In genomic region chrX:54999717-55000598, GRCh38 we compare ENCODE assay signal across 8 cellular contexts. TPM values are rescaled to one million over a fixed set of nuclear protein-coding genes. Genes with fewer than 3 reads are reported as not detected.
DNase-seq lines count a peak whose midpoint lies in the region; ATAC-seq, FAIRE-seq and TF ChIP-seq lines count a peak whose summit lies in the region.

A gene with protein sequence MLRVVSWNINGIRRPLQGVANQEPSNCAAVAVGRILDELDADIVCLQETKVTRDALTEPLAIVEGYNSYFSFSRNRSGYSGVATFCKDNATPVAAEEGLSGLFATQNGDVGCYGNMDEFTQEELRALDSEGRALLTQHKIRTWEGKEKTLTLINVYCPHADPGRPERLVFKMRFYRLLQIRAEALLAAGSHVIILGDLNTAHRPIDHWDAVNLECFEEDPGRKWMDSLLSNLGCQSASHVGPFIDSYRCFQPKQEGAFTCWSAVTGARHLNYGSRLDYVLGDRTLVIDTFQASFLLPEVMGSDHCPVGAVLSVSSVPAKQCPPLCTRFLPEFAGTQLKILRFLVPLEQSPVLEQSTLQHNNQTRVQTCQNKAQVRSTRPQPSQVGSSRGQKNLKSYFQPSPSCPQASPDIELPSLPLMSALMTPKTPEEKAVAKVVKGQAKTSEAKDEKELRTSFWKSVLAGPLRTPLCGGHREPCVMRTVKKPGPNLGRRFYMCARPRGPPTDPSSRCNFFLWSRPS (plus strand): TSS chrX:55000363. CDS start chrX:55000423, 60 bp downstream.

- intact Hi-C loops in adrenal gland (cut with DNase I) (no loop called here), heart left ventricle (cut with DNase I) (loop anchor here in 5 of 10 donors (2.0 to 10.0 kb wide), 6 partner anchors 195 to 955 kb away; partner anchors contain the start of genes MAGED2 (in 2 of the 5), FAM120C (in 1 of the 5) and PHF8 (in 1 of the 5))

- TF ChIP-seq CTCF in adrenal gland (IDR thresholded peaks at IDR 0.05) (no peak), heart left ventricle (IDR thresholded peaks at IDR 0.05) (no peak), upper lobe of left lung (IDR thresholded peaks at IDR 0.05) (peak in 1 of 6 experiments; percentile 5)

- ATAC-seq in HG02852 (IDR thresholded peaks at IDR 0.05; ENCODE audit: unreplicated experiment) (peak; percentile 91), heart left ventricle (peak; percentile 97 to 98 (median 98)), upper lobe of left lung (ENCODE audit: low FRiP score in 2 of 2) (peak; percentile 96 to 98)

- H3K4me3 ChIP-seq in adrenal gland (peak within 1 kb of the TSS in 3 of 4 donors; percentile 25 to 64 (median 49)), heart left ventricle (peak within 1 kb of the TSS; percentile 19 to 95 (median 66)), upper lobe of left lung (peak within 1 kb of the TSS; percentile 52 to 76 (median 60))

- peaks cover 0 to 7% of the 10 kb centered on the region in 2 donors for H3K4me1 ChIP-seq in adrenal gland (replicated peaks in 1 of 2)
- peaks cover 0 to 17% (median 4%) of the 10 kb centered on the region in 12 donors for H3K4me1 ChIP-seq in heart left ventricle
- H3K4me1 ChIP-seq in upper lobe of left lung: peaks cover 0 to 11% (median 8%) of the 10 kb centered on the region in 4 donors

- H3K27ac ChIP-seq in adrenal gland (peak within 1 kb of the TSS; percentile 37 to 91 (median 89)), heart left ventricle (peak within 1 kb of the TSS; percentile 68 to 95 (median 86)), upper lobe of left lung (peak within 1 kb of the TSS; percentile 82 to 90 (median 85))

- TF ChIP-seq POLR2A in GM12892 (IDR thresholded peaks at IDR 0.05; ENCODE audit: low read depth, low read length): peak; percentile 91
- TF ChIP-seq POLR2A in adrenal gland (IDR thresholded peaks at IDR 0.05): peak; percentile 50 to 74
- peak in 1 of 2 donors; percentile 70 for TF ChIP-seq POLR2A in heart left ventricle (IDR thresholded peaks at IDR 0.05)
- peak in 3 of 4 donors; percentile 39 to 79 (median 40) for TF ChIP-seq POLR2A in upper lobe of left lung (IDR thresholded peaks at IDR 0.05)

- peak; percentile 87 for FAIRE-seq in GM12892 (lab: Jason Lieb, UNC)

- peak; percentile 57 for DNase-seq in GM12892 (ENCODE audit: insufficient read length)
- DNase-seq in NCI-H146 (lab: John Stamatoyannopoulos, UW): peak; percentile 91
- peak; percentile 71 to 92 (median 81) for DNase-seq in T-helper 1 cell
- DNase-seq in adrenal gland: peak; percentile 87 to 96 (median 93)
- DNase-seq in heart left ventricle: peak; percentile 89 to 94 (median 94)
- DNase-seq in pons (ENCODE audit: low spot score): peak; percentile 93
- DNase-seq in upper lobe of left lung: peak; percentile 93 to 97

- WGBS in adrenal gland, 4 donors: 0 to 54% (median 16%) methylated on average over 29 to 55 of the region's 55 CpGs
- 0 to 49% (median 21%) methylated on average over 24 to 55 of the region's 55 CpGs for WGBS in heart left ventricle, 4 donors
- WGBS in upper lobe of left lung, 2 donors: 2 to 45% methylated on average over 10 to 54 of the region's 55 CpGs

- H3K27me3 ChIP-seq in adrenal gland (no peaks in the 10 kb centered on the region), heart left ventricle (no peaks in the 10 kb centered on the region), upper lobe of left lung (no peaks in the 10 kb centered on the region)

- TF ChIP-seq EP300 in upper lobe of left lung (IDR thresholded peaks at IDR 0.05): no peak

- H3K9me3 ChIP-seq in adrenal gland (replicated peaks in 1 of 3) (no peaks in the 10 kb centered on the region), heart left ventricle (no peaks in the 10 kb centered on the region), upper lobe of left lung (peaks cover 0 to 5% (median 0%) of the 10 kb centered on the region in 4 donors)

- H3K36me3 ChIP-seq in adrenal gland (replicated peaks in 1 of 2): no peaks in the 10 kb centered on the region
- H3K36me3 ChIP-seq in heart left ventricle: peaks cover 0 to 33% (median 20%) of the 10 kb centered on the region in 9 donors
- H3K36me3 ChIP-seq in upper lobe of left lung: peaks cover 0 to 26% (median 5%) of the 10 kb centered on the region in 4 donors

RNA-seq across cellular contexts. Expression of the gene that starts here (rescaled TPM):
- polyA plus RNA-seq in GM12892 (2012; ENCODE audit: missing spikeins): 18.5 TPM
- 10 to 100 TPM; 11.7 to 16.8 (median 14.6) TPM for total RNA-seq in adrenal gland
- polyA plus RNA-seq in adrenal gland: 10 to 100 TPM in 1 of 3 donors, 1 to 10 TPM in 2; 7.1 to 16.2 (median 7.2) TPM
- 10 to 100 TPM in 1 of 9 donors, 1 to 10 TPM in 8; 6.8 to 12.4 (median 8.6) TPM for total RNA-seq in heart left ventricle
- 10 to 100 TPM in 1 of 2 donors, 1 to 10 TPM in 1; 4.5 to 10.6 TPM for polyA plus RNA-seq in heart left ventricle
- 10 to 100 TPM in 4 of 6 donors, 1 to 10 TPM in 2; 9.4 to 17.3 (median 12.9) TPM for total RNA-seq in upper lobe of left lung

Comparison
In these comparisons a context has a peak if more than half of its experiments do, and no peak if none do; other contexts are left out.
1. Peak in every context shown above with its lines: DNase-seq, ATAC-seq, H3K4me3 ChIP-seq and H3K27ac ChIP-seq.